Comparison of ENCODE assay signal across 17 cellular contexts in genomic region chr20:34534391-34535165, GRCh38. TPM values are rescaled to one million over a fixed set of nuclear protein-coding genes. Genes with fewer than 3 reads are reported as not detected.
DNase-seq lines count a peak whose midpoint lies in the region; ATAC-seq and TF ChIP-seq lines count a peak whose summit lies in the region.
"Had no signal": no experiment of that assay in that cellular context is flagged by ENCODE, and none has a peak within 500 bp of the region (broad histone marks: within the 10 kb centered on the region; RNA-seq: fewer than 3 reads in every experiment).

No MANE protein-coding gene starts in this region.

- H3K27ac Mint-ChIP-seq in T-helper 17 cell = peak overlapping the region; percentile 77

- ATAC-seq in T-helper 17 cell (no peak), HG03342 (IDR thresholded peaks at IDR 0.05; ENCODE audit: unreplicated experiment) (no peak)

- TF ChIP-seq CTCF in AG04450 (IDR thresholded peaks at IDR 0.05; ENCODE audit: low read depth, low read length) = no peak
- TF ChIP-seq CTCF in spleen (IDR thresholded peaks at IDR 0.05 in 8 of 11, conservative IDR thresholded peaks at IDR 0.05 in 3 of 11) = no peak
- TF ChIP-seq CTCF in transverse colon (IDR thresholded peaks at IDR 0.05) = no peak

- H3K4me3 Mint-ChIP-seq in T-helper 17 cell = no peak overlapping the region

- peaks cover 12% of the 10 kb centered on the region for H3K4me1 Mint-ChIP-seq in T-helper 17 cell

- intact Hi-C loops in spleen (cut with DNase I; ENCODE audit: low total_unique reads) (no loop called here), transverse colon (cut with DNase I; ENCODE audit: low total_unique reads) (no loop called here)

- H3K27me3 ChIP-seq in AG04450 (ENCODE audit: control insufficient read depth, insufficient read depth, low read length) (no peaks in the 10 kb centered on the region), layer of hippocampus (ENCODE audit: control insufficient read depth, insufficient read depth, low read length) (no peaks in the 10 kb centered on the region), spleen (replicated peaks in 1 of 7) (no peaks in the 10 kb centered on the region), transverse colon (no peaks in the 10 kb centered on the region)

- TF ChIP-seq EP300 in transverse colon (IDR thresholded peaks at IDR 0.05; ENCODE audit: low read depth) = no peak

- CTCF ChIA-PET in AG04450 (lab: Charles Lee) = interaction anchor here (1.5 kb wide), 1 partner anchor 222 kb away, joined by 7 read pairs; no protein-coding TSS in a partner anchor

- in situ Hi-C loops in transverse colon (cut with MboI; ENCODE audit: low pct_ligation_motif_present in 1 of 4, low pct_unique_long_range_greater_than_20kb in 1 of 4, low sequenced_read_pairs in 3 of 4) = no loop called here

- POLR2A ChIA-PET in AG04450 (lab: Yijun Ruan, JAX) = no interaction called here

- H3K36me3 Mint-ChIP-seq in T-helper 17 cell (ENCODE audit: low read depth) = peaks cover 5% of the 10 kb centered on the region

- H3K36me3 ChIP-seq in spleen = peaks cover 6 to 99% (median 79%) of the 10 kb centered on the region in 6 donors
- H3K36me3 ChIP-seq in transverse colon = peaks cover 0 to 51% (median 14%) of the 10 kb centered on the region in 4 donors

- H3K4me3 ChIP-seq in AG04450 (ENCODE audit: low read depth, low read length) (no peak overlapping the region), spleen (no peak overlapping the region), transverse colon (no peak overlapping the region)
- H3K4me3 ChIP-seq: PC-9 had no signal

- WGBS in spleen, 5 donors = 94 to 98% (median 96%) methylated on average over 13 to 15 of the region's 15 CpGs
- 95% methylated on average over 14 of the region's 15 CpGs; no CpG with 5 or more reads in 1 of the 2 donors for WGBS in transverse colon (ENCODE audit: low coverage in 1 of 2), 2 donors

- H3K9me3 ChIP-seq in AG04450 (ENCODE audit: control insufficient read depth, insufficient read depth, low read length) (no peaks in the 10 kb centered on the region), T-helper 17 cell (ENCODE audit: control insufficient read depth, low read length, poor library complexity, severe bottlenecking) (no peaks in the 10 kb centered on the region), spleen (no peaks in the 10 kb centered on the region), transverse colon (no peaks in the 10 kb centered on the region)

- DNase-seq in AG04450 (ENCODE audit: low read depth, low spot score) (no peak), T-helper 17 cell (no peak), spleen (peak; percentile 34), mucosa of gallbladder (ENCODE audit: low spot score) (no peak), transverse colon (no peak)
- no peak for DNase-seq in stimulated activated CD4-positive, alpha-beta T cell treated with anti-CD3 and anti-CD28 coated beads, Interleukin-2, amount 100 ng/mL, for 24 hours
- DNase-seq: DMS 273 treated with DMSO at 0.1 percent for 48 hours, GDM1, HCEC 1CT, KBM-7, NCI-H1436 treated with DMSO at 0.1 percent for 48 hours, NCI-H2029 treated with DMSO at 0.1 percent for 48 hours, NCI-H510A treated with DMSO at 0.1 percent for 48 hours, PC-9 had no signal

- H3K27ac ChIP-seq in AG04450 (ENCODE audit: low read depth, low read length) = peak overlapping the region; percentile 21
- peak overlapping the region; percentile 8 for H3K27ac ChIP-seq in layer of hippocampus (ENCODE audit: low read depth, low read length)
- H3K27ac ChIP-seq in spleen = no peak overlapping the region
- no peak overlapping the region for H3K27ac ChIP-seq in transverse colon
- H3K27ac ChIP-seq: C4-2B, PC-9 had no signal

- TF ChIP-seq POLR2A in spleen (IDR thresholded peaks at IDR 0.05) (no peak), transverse colon (IDR thresholded peaks at IDR 0.05) (no peak)

- H3K4me1 ChIP-seq in spleen (peaks cover 0 to 23% (median 0%) of the 10 kb centered on the region in 6 donors), transverse colon (peaks cover 0 to 9% (median 0%) of the 10 kb centered on the region in 4 donors)

- no peaks in the 10 kb centered on the region for H3K27me3 Mint-ChIP-seq in T-helper 17 cell

RNA-seq across cellular contexts. Expression of gene DYNLRB1, which starts 18.4 kb away (rescaled TPM):
- polyA plus RNA-seq in AG04450 (2011; rRNA removed) = 256 and 325 TPM in 2 replicates
- polyA minus RNA-seq in AG04450 (2011; rRNA and poly(A)+ RNA removed) = 234 and 264 TPM in 2 replicates
- total RNA-seq in T-helper 17 cell = 10 to 100 TPM; 52.8 to 62.0 TPM
- 100 to 1,000 TPM in 3 of 7 donors, 10 to 100 TPM in 4; 72.0 to 209 (median 91.9) TPM for total RNA-seq in spleen
- polyA plus RNA-seq in spleen = 100 to 1,000 TPM; 151 to 190 (median 166) TPM
- total RNA-seq in mucosa of gallbladder = 143 TPM
- total RNA-seq in transverse colon = 100 to 1,000 TPM in 3 of 4 donors, 10 to 100 TPM in 1; 80.8 to 178 (median 120) TPM

RNA-seq across cellular contexts. Expression of gene MAP1LC3A, which starts 23.9 kb away (rescaled TPM):
- polyA plus RNA-seq in AG04450 (2011; rRNA removed) = 15.9 and 26.7 TPM in 2 replicates
- 13.2 and 18.9 TPM in 2 replicates for polyA minus RNA-seq in AG04450 (2011; rRNA and poly(A)+ RNA removed)
- 10 to 100 TPM; 11.7 to 13.7 TPM for total RNA-seq in T-helper 17 cell
- total RNA-seq in spleen = 10 to 100 TPM; 13.0 to 34.0 (median 26.0) TPM
- 10 to 100 TPM; 47.3 to 56.7 (median 54.2) TPM for polyA plus RNA-seq in spleen
- total RNA-seq in mucosa of gallbladder = 94.4 TPM
- total RNA-seq in transverse colon = 100 to 1,000 TPM in 2 of 4 donors, 10 to 100 TPM in 2; 41.8 to 166 (median 98.3) TPM
- total RNA-seq: PC-9 had no signal

Comparison
In these comparisons a context has a peak if more than half of its experiments do, and no peak if none do; other contexts are left out.
1. H3K27ac ChIP-seq: peak in AG04450 (single experiment) and layer of hippocampus (single experiment); none in spleen (0 of 8) and transverse colon (0 of 4).